1 cellular context compared by ENCODE assay signal in the genomic region with DNA sequence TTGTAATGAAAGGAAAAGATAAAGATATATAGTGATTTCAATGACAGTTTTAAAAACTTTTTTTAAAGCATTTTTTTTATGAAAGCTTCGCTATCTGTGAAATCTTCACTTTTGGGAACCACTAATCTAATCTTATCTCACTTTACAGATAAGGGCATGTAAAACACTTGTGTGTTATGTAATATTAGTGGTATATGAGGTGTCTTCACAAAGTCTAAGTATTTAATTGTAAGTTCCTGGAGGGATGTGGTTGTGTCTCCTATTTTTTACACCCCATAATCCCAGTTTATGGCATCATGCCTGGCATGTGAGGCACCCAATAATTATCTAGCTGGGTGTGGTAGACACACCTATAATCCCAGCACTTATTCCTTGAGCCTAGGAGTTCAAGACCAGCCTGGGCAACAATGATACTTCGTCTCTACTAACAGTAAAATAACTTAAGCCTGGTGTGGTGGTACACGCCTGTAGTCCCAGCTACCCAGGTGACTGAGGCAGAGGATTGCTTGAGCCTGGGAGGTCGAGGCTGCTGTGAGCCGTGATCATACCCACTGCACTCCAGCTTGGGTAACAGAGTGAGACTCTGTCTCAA.
TF ChIP-seq lines count a peak whose summit lies in the region.

No MANE protein-coding gene starts in this region.

TF ChIP-seq in GM23338, 12 proteins besides CTCF, POLR2A, EP300 and RAD21 (continued from another document):
- no peak for TF ChIP-seq STAT1 (IDR thresholded peaks at IDR 0.05; ENCODE audit: unreplicated experiment)
- TF ChIP-seq ZNF114 (CRISPR knock-in tag; IDR thresholded peaks at IDR 0.05), result no peak
- TF ChIP-seq EZH2phosphoT487 (IDR thresholded peaks at IDR 0.05; ENCODE audit: unreplicated experiment), result no peak
- TF ChIP-seq JUNB (IDR thresholded peaks at IDR 0.05; ENCODE audit: unreplicated experiment), result no peak
- no peak for TF ChIP-seq NANOG (IDR thresholded peaks at IDR 0.05; ENCODE audit: borderline replicate concordance)
- no peak for TF ChIP-seq POLR2AphosphoS5 (IDR thresholded peaks at IDR 0.05; ENCODE audit: low read depth)
- TF ChIP-seq ZNF331 (CRISPR knock-in tag; IDR thresholded peaks at IDR 0.05; ENCODE audit: low read depth), result no peak
- TF ChIP-seq, protein P1, sequence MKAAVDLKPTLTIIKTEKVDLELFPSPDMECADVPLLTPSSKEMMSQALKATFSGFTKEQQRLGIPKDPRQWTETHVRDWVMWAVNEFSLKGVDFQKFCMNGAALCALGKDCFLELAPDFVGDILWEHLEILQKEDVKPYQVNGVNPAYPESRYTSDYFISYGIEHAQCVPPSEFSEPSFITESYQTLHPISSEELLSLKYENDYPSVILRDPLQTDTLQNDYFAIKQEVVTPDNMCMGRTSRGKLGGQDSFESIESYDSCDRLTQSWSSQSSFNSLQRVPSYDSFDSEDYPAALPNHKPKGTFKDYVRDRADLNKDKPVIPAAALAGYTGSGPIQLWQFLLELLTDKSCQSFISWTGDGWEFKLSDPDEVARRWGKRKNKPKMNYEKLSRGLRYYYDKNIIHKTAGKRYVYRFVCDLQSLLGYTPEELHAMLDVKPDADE (IDR thresholded peaks at IDR 0.05), result no peak
- TF ChIP-seq, protein P2, sequence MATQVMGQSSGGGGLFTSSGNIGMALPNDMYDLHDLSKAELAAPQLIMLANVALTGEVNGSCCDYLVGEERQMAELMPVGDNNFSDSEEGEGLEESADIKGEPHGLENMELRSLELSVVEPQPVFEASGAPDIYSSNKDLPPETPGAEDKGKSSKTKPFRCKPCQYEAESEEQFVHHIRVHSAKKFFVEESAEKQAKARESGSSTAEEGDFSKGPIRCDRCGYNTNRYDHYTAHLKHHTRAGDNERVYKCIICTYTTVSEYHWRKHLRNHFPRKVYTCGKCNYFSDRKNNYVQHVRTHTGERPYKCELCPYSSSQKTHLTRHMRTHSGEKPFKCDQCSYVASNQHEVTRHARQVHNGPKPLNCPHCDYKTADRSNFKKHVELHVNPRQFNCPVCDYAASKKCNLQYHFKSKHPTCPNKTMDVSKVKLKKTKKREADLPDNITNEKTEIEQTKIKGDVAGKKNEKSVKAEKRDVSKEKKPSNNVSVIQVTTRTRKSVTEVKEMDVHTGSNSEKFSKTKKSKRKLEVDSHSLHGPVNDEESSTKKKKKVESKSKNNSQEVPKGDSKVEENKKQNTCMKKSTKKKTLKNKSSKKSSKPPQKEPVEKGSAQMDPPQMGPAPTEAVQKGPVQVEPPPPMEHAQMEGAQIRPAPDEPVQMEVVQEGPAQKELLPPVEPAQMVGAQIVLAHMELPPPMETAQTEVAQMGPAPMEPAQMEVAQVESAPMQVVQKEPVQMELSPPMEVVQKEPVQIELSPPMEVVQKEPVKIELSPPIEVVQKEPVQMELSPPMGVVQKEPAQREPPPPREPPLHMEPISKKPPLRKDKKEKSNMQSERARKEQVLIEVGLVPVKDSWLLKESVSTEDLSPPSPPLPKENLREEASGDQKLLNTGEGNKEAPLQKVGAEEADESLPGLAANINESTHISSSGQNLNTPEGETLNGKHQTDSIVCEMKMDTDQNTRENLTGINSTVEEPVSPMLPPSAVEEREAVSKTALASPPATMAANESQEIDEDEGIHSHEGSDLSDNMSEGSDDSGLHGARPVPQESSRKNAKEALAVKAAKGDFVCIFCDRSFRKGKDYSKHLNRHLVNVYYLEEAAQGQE (IDR thresholded peaks at IDR 0.05; ENCODE audit: unreplicated experiment), result no peak
